31 cellular contexts compared by ENCODE assay signal in the genomic region with DNA sequence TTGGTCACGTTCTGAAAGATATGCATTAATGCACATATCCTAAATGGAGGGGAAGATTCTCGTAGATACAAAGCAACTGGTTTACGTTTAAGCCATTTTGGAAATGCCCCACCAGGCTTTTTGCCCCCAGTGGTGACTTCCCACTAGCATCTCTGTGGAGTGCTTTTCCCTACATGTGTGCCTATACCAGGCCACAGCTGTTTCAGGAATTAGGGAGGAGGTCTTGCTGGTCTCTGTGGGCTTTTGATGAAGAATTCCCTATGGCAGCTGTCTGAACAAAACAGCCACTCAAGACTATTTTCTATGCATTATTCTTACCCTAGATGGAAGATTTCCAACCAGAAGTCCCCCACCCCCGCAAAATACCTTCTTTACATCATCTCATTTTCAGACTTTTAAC.
"Had no signal": no experiment of that assay in that cellular context is flagged by ENCODE, and none has a peak within 500 bp of the region (broad histone marks: within the 10 kb centered on the region; RNA-seq: fewer than 3 reads in every experiment).

No MANE protein-coding gene starts in this region.

- H3K9me3 ChIP-seq: ascending aorta, breast epithelium, colonic mucosa, esophagus squamous epithelium, gastroesophageal sphincter had no signal

- H3K27ac Mint-ChIP-seq: activated B cell treated with CpG ODN at 0.5 μM for 24 hours; activated CD8-positive, alpha-beta T cell treated with anti-CD3 and anti-CD28 coated beads for 36 hours; activated naive CD4-positive, alpha-beta T cell treated with anti-CD3 and anti-CD28 coated beads, Interleukin-2, amount 10 ng/mL, durations not matched to agents 7 days and 5 days; activated naive CD4-positive, alpha-beta T cell treated with anti-CD3 and anti-CD28 coated beads, Interleukin-2, amount 50 U/mL, for 72 hours; activated naive CD8-positive, alpha-beta T cell treated with anti-CD3 and anti-CD28 coated beads, Interleukin-2, amount 10 ng/mL, durations not matched to agents 7 days and 5 days; activated T-helper 17 cell treated with anti-CD3 and anti-CD28 coated beads, Interleukin-2, amount 50 U/mL, for 72 hours; T-helper 17 cell; T-helper 2 cell treated with Interferon-gamma antibody and Interleukin-4, amounts not matched to agents 5 μg/mL and 100 μg/mL, for 36 hours had no signal

- H3K4me3 ChIP-seq: ascending aorta, breast epithelium, cardiac muscle cell, colonic mucosa, esophagus squamous epithelium, gastroesophageal sphincter had no signal

- DNase-seq: activated B cell treated with CpG ODN at 0.5 μM for 24 hours; activated CD4-positive, alpha-beta T cell treated with anti-CD3 and anti-CD28 coated beads for 48 hours; activated CD4-positive, alpha-beta T cell treated with anti-CD3 and anti-CD28 coated beads, Interleukin-2, amount 50 U/mL, for 1 hour; activated CD4-positive, alpha-beta T cell treated with anti-CD3 and anti-CD28 coated beads, Interleukin-2, amount 50 U/mL, for 48 hours; activated CD8-positive, alpha-beta memory T cell treated with anti-CD3 and anti-CD28 coated beads for 24 hours; activated CD8-positive, alpha-beta T cell treated with anti-CD3 and anti-CD28 coated beads for 36 hours; activated gamma-delta T cell; activated naive CD4-positive, alpha-beta T cell; activated naive CD4-positive, alpha-beta T cell treated with anti-CD3 and anti-CD28 coated beads, Interleukin-2, amount 10 ng/mL, durations not matched to agents 7 days and 5 days; activated naive CD8-positive, alpha-beta T cell treated with anti-CD3 and anti-CD28 coated beads, Interleukin-2, amount 10 ng/mL, durations not matched to agents 7 days and 5 days; activated T-cell treated with anti-CD3 and anti-CD28 coated beads, Interleukin-2, amount 50 U/mL, for 4 hours; central memory CD4-positive, alpha-beta T cell; cerebellar nuclear complex; colonic mucosa; effector CD8-positive, alpha-beta T cell; esophagus squamous epithelium; foreskin melanocyte; head of caudate nucleus; T-helper 1 cell; T-helper 17 cell; T1000; WERI-Rb-1 had no signal

- H3K36me3 ChIP-seq: ascending aorta, breast epithelium, colonic mucosa, esophagus squamous epithelium, WERI-Rb-1 had no signal

- H3K4me1 ChIP-seq: ascending aorta, breast epithelium, colonic mucosa, esophagus squamous epithelium, gastroesophageal sphincter had no signal

- H3K4me3 Mint-ChIP-seq: activated B cell treated with CpG ODN at 0.5 μM for 24 hours; activated CD8-positive, alpha-beta T cell treated with anti-CD3 and anti-CD28 coated beads for 36 hours; activated naive CD4-positive, alpha-beta T cell treated with anti-CD3 and anti-CD28 coated beads, Interleukin-2, amount 10 ng/mL, durations not matched to agents 7 days and 5 days; activated naive CD8-positive, alpha-beta T cell treated with anti-CD3 and anti-CD28 coated beads, Interleukin-2, amount 10 ng/mL, durations not matched to agents 7 days and 5 days; activated T-cell treated with anti-CD3 and anti-CD28 coated beads, Interleukin-2, amount 50 U/mL, for 4 hours; activated T-helper 17 cell treated with anti-CD3 and anti-CD28 coated beads, Interleukin-2, amount 50 U/mL, for 72 hours; T-helper 17 cell; T-helper 2 cell treated with Interferon-gamma antibody and Interleukin-4, amounts not matched to agents 5 μg/mL and 100 μg/mL, for 36 hours had no signal

- H3K4me1 Mint-ChIP-seq: activated B cell treated with CpG ODN at 0.5 μM for 24 hours; activated naive CD4-positive, alpha-beta T cell treated with anti-CD3 and anti-CD28 coated beads, Interleukin-2, amount 10 ng/mL, durations not matched to agents 7 days and 5 days; activated naive CD8-positive, alpha-beta T cell treated with anti-CD3 and anti-CD28 coated beads, Interleukin-2, amount 10 ng/mL, durations not matched to agents 7 days and 5 days; activated T-helper 17 cell treated with anti-CD3 and anti-CD28 coated beads, Interleukin-2, amount 50 U/mL, for 72 hours; T-helper 17 cell had no signal

- H3K27ac ChIP-seq: ascending aorta, breast epithelium, cardiac muscle cell, colonic mucosa, epithelial cell of prostate, esophagus squamous epithelium, gastroesophageal sphincter, WERI-Rb-1 had no signal

- H3K27me3 ChIP-seq: ascending aorta, breast epithelium, cardiac muscle cell, colonic mucosa, esophagus squamous epithelium, gastroesophageal sphincter had no signal

- H3K27me3 Mint-ChIP-seq: activated B cell treated with CpG ODN at 0.5 μM for 24 hours; activated CD8-positive, alpha-beta T cell treated with anti-CD3 and anti-CD28 coated beads for 36 hours; activated naive CD4-positive, alpha-beta T cell treated with anti-CD3 and anti-CD28 coated beads, Interleukin-2, amount 10 ng/mL, durations not matched to agents 7 days and 5 days; activated naive CD8-positive, alpha-beta T cell treated with anti-CD3 and anti-CD28 coated beads, Interleukin-2, amount 10 ng/mL, durations not matched to agents 7 days and 5 days; activated T-helper 17 cell treated with anti-CD3 and anti-CD28 coated beads, Interleukin-2, amount 50 U/mL, for 72 hours; T-helper 17 cell had no signal

- ATAC-seq: activated CD4-positive, CD25-positive, alpha-beta regulatory T cell treated with anti-CD3 and anti-CD28 coated beads, Interleukin-2, amount 50 U/mL, for 24 hours; activated CD8-positive, alpha-beta T cell treated with anti-CD3 and anti-CD28 coated beads for 36 hours; activated naive CD4-positive, alpha-beta T cell treated with anti-CD3 and anti-CD28 coated beads, Interleukin-2, amount 50 U/mL, for 72 hours; activated T-cell treated with anti-CD3 and anti-CD28 coated beads, Interleukin-2, amount 50 U/mL, for 4 hours; activated T-helper 17 cell treated with anti-CD3 and anti-CD28 coated beads, Interleukin-2, amount 50 U/mL, for 72 hours; gastroesophageal sphincter; T-helper 17 cell had no signal
